ENCODE assay signal across 13 cellular contexts in the genomic region with DNA sequence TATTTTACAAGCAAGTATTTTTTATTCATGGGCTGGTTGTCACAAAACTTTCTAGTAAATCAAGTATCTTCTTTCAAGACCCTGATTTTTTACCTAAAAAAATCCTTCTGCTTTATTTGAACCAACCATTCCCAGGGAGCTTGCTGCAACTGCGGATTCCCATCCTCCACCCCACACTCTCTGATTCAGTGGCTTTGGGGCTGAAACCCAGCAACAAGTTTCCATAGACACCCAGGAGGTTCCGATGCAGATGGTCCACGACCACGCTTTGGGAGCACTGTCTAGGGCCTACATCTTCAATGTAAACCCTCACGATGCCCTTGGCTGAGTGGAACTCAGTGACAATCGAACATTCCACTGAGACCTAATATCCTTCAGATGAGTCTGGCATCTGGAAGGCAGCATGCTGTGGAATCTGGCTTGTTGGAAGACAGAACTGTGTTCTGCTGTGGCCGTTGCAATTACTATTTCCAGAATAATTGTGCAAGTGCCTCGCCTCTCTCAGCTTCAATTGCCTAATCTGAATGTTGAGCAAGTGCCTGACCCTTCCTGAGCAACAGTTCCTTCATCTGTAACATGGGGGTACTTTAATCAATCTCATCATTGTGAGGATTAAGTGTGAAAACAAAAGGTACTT.
DNase-seq lines count a peak whose midpoint lies in the region; ATAC-seq and TF ChIP-seq lines count a peak whose summit lies in the region.
"Had no signal": no experiment of that assay in that cellular context is flagged by ENCODE, and none has a peak within 500 bp of the region (broad histone marks: within the 10 kb centered on the region; RNA-seq: fewer than 3 reads in every experiment).

No MANE protein-coding gene starts in this region.

- H3T11ph ChIP-seq in H9 (ENCODE audit: low read length), result no peak overlapping the region

- no peaks in the 10 kb centered on the region for H3K23me2 ChIP-seq in H9 (ENCODE audit: insufficient read length, low read depth, low read length, poor library complexity, severe bottlenecking)

- WGBS in H9 (ENCODE audit: extremely low coverage, insufficient read length, low lambda C conversion rate), result no CpG with 5 or more reads among the region's 8 CpGs

- no peak overlapping the region for H3K14ac ChIP-seq in H9 (ENCODE audit: insufficient read depth, low read length)

- no peak overlapping the region for H3K27ac ChIP-seq in H9 (ENCODE audit: insufficient read length, low read depth, low read length)

- H3K36me3 Mint-ChIP-seq in memory B cell, result peaks cover 28% of the 10 kb centered on the region
- H3K36me3 Mint-ChIP-seq in H9 (ENCODE audit: insufficient read depth in 1 of 3, low read depth in 3 of 3), result no peaks in the 10 kb centered on the region
- H3K36me3 Mint-ChIP-seq: natural killer cell, WTC11 had no signal

- H3K4me1 Mint-ChIP-seq in memory B cell (peaks cover 24% of the 10 kb centered on the region), H9 (peaks cover 5 to 6% of the 10 kb centered on the region in 2 experiments; a peak in 2 of 4 replicates)
- H3K4me1 Mint-ChIP-seq: WTC11 had no signal

- no peak overlapping the region for H3K18ac ChIP-seq in H9 (ENCODE audit: insufficient read length, low read depth, low read length)

- no peak for TF ChIP-seq CTCF in AG09309 (IDR thresholded peaks at IDR 0.05; ENCODE audit: control insufficient read depth, insufficient read depth, low read depth, low read length, missing control alignments)
- TF ChIP-seq CTCF in epithelial cell of esophagus (IDR thresholded peaks at IDR 0.05; ENCODE audit: insufficient read depth, low read depth, low read length, missing control alignments), result no peak
- TF ChIP-seq CTCF in H9 (conservative IDR thresholded peaks at IDR 0.05), result no peak

- H2BK5ac ChIP-seq in H9 (ENCODE audit: insufficient read length, low read length), result no peak overlapping the region

- no peak overlapping the region for H3K4me2 ChIP-seq in H9 (ENCODE audit: insufficient read depth, insufficient read length, low read length)

- no peak overlapping the region for H2BK12ac ChIP-seq in H9 (ENCODE audit: insufficient read length, low read depth, low read length)

- H4K20me1 ChIP-seq in H9 (ENCODE audit: control insufficient read depth, insufficient read depth, insufficient read length), result no peaks in the 10 kb centered on the region

- no peak for ATAC-seq in memory B cell (ENCODE audit: low read depth)
- ATAC-seq: natural killer cell had no signal

- no peaks in the 10 kb centered on the region for H3K27me3 ChIP-seq in H9 (ENCODE audit: insufficient read depth, low read length)

- no peak overlapping the region for H3K4ac ChIP-seq in H9 (ENCODE audit: low read depth, low read length)

- H3K4me3 ChIP-seq in AG09309 (ENCODE audit: control insufficient read depth, low read depth, low read length) (no peak overlapping the region), epithelial cell of esophagus (ENCODE audit: low read length) (no peak overlapping the region)

- H2AFZ ChIP-seq in H9 (ENCODE audit: low read length), result no peak overlapping the region

- H2BK20ac ChIP-seq in H9 (ENCODE audit: low read depth, low read length, poor library complexity, severe bottlenecking), result no peak overlapping the region

- H3K56ac ChIP-seq in H9 (ENCODE audit: insufficient read length, low read depth, low read length), result no peak overlapping the region

- H2AK5ac ChIP-seq in H9 (ENCODE audit: insufficient read length, low read length), result no peak overlapping the region

- no peak overlapping the region for H2BK120ac ChIP-seq in H9 (ENCODE audit: low read depth, low read length, poor library complexity, severe bottlenecking)

- H3K9me3 Mint-ChIP-seq in memory B cell, result no peaks in the 10 kb centered on the region
- H3K9me3 Mint-ChIP-seq in H9, result no peaks in the 10 kb centered on the region; a peak in 1 of 5 replicates
- H3K9me3 Mint-ChIP-seq: natural killer cell, type B pancreatic cell, WTC11 had no signal

- H3K4me3 Mint-ChIP-seq in memory B cell, result no peak overlapping the region
- H3K4me3 Mint-ChIP-seq in H9, result no peak overlapping the region
- H3K4me3 Mint-ChIP-seq: natural killer cell, type B pancreatic cell, WTC11 had no signal

- H3K27ac Mint-ChIP-seq in memory B cell (peak overlapping the region; percentile 1), H9 (no peak overlapping the region)
- H3K27ac Mint-ChIP-seq: type B pancreatic cell, WTC11 had no signal

- H2BK15ac ChIP-seq in H9 (ENCODE audit: low read depth, low read length), result no peak overlapping the region

- H3K79me2 ChIP-seq in H9 (ENCODE audit: insufficient read depth, low read length), result no peaks in the 10 kb centered on the region

- no peaks in the 10 kb centered on the region for H3K79me1 ChIP-seq in H9 (ENCODE audit: insufficient read depth, low read depth, low read length, poor library complexity, severe bottlenecking)

- DNase-seq in AG09309 (ENCODE audit: low read depth) (peak; percentile 47), LHCN-M2 (ENCODE audit: low read depth) (peak; percentile 10), epithelial cell of esophagus (ENCODE audit: low read depth) (peak; percentile 42), memory B cell (ENCODE audit: low spot score in 2 of 2) (no peak), SW480 (ENCODE audit: low spot score) (no peak), H9 (no peak), NCI-H2081 (lab: John Stamatoyannopoulos, UW) (no peak), putamen (ENCODE audit: low spot score) (no peak)
- DNase-seq: activated T-cell treated with anti-CD3 and anti-CD28 coated beads for 4 hours, MM.1S, natural killer cell had no signal

- no peak overlapping the region for H3K9ac ChIP-seq in H9 (ENCODE audit: extremely low read depth, insufficient read length, low read length)

- no peaks in the 10 kb centered on the region for H3K9me3 ChIP-seq in H9 (ENCODE audit: control insufficient read depth, low read depth, low read length)

- no peak overlapping the region for H4K91ac ChIP-seq in H9 (ENCODE audit: insufficient read length, low read depth, low read length)

- H3K23ac ChIP-seq in H9 (ENCODE audit: insufficient read length, low read depth, low read length), result no peak overlapping the region

- no peaks in the 10 kb centered on the region for H3K4me1 ChIP-seq in H9 (ENCODE audit: insufficient read depth, low read length)

- H4K5ac ChIP-seq in H9 (ENCODE audit: insufficient read length, low read depth, low read length), result no peak overlapping the region

- H3K27me3 Mint-ChIP-seq in memory B cell, result no peaks in the 10 kb centered on the region
- no peaks in the 10 kb centered on the region for H3K27me3 Mint-ChIP-seq in H9 (ENCODE audit: low read depth)

- no peak overlapping the region for H4K8ac ChIP-seq in H9 (replicated peaks; ENCODE audit: insufficient read length, low read depth, low read length)

Comparison
In these comparisons a context has a peak if more than half of its experiments do, and no peak if none do; other contexts are left out.
1. DNase-seq: peak in AG09309 (single experiment), LHCN-M2 (single experiment) and epithelial cell of esophagus (single experiment); none in memory B cell (0 of 2), SW480 (single experiment), H9 (single experiment), NCI-H2081 (0 of 2) and putamen (single experiment).